ENCODE assay signal across 8 cellular contexts in genomic region chr6:3457710-3458605, GRCh38. TPM values are rescaled to one million over a fixed set of nuclear protein-coding genes. Genes with fewer than 3 reads are reported as not detected.
DNase-seq lines count a peak whose midpoint lies in the region; ATAC-seq and TF ChIP-seq lines count a peak whose summit lies in the region.

No MANE protein-coding gene starts in this region.

- H3K36me3 Mint-ChIP-seq in progenitor cell of endocrine pancreas (ENCODE audit: insufficient read depth): no peaks in the 10 kb centered on the region

- ATAC-seq in right cardiac atrium (peak; percentile 53 to 60), HG02981 (IDR thresholded peaks at IDR 0.05; ENCODE audit: unreplicated experiment) (no peak), HG02973 (IDR thresholded peaks at IDR 0.05; ENCODE audit: unreplicated experiment) (no peak)

- 14% methylated on average over 29 of the region's 29 CpGs for WGBS in right cardiac atrium

- H3K4me1 ChIP-seq in right cardiac atrium (ENCODE audit: control insufficient read depth, insufficient read depth, low read length): peaks cover 2% of the 10 kb centered on the region

- H3K9me3 ChIP-seq in right cardiac atrium (ENCODE audit: control insufficient read depth, low read length): no peaks in the 10 kb centered on the region

- no peak for TF ChIP-seq CTCF in progenitor cell of endocrine pancreas (IDR thresholded peaks at IDR 0.05; ENCODE audit: unreplicated experiment)

- H3K4me3 Mint-ChIP-seq in progenitor cell of endocrine pancreas (ENCODE audit: low read depth): peak overlapping the region; percentile 78

- H3K27ac ChIP-seq in right cardiac atrium (ENCODE audit: low read length): no peak overlapping the region

- no peaks in the 10 kb centered on the region for H3K27me3 Mint-ChIP-seq in progenitor cell of endocrine pancreas

- intact Hi-C loops in right cardiac atrium (cut with DNase I): loop anchor here in 2 of 4 donors (5.0 to 10.0 kb wide), 2 partner anchors 173 to 176 kb away; no protein-coding TSS in a partner anchor

- H3K9me3 Mint-ChIP-seq in progenitor cell of endocrine pancreas (ENCODE audit: low read depth): peaks cover 4% of the 10 kb centered on the region

- no peaks in the 10 kb centered on the region for H3K27me3 ChIP-seq in right cardiac atrium (ENCODE audit: control insufficient read depth, insufficient read depth)

- DNase-seq in GM03348 (ENCODE audit: low spot score): peak; percentile 16
- DNase-seq in NCI-H2227 (lab: John Stamatoyannopoulos, UW; ENCODE audit: unreplicated experiment): peak; percentile 74
- peak in 33 of 56 donors; percentile 7 to 64 (median 47) for DNase-seq in amygdala (lab: John Stamatoyannopoulos, UW)
- DNase-seq in right cardiac atrium: peak in 2 of 3 donors; percentile 22 to 64
- DNase-seq in progenitor cell of endocrine pancreas (ENCODE audit: low spot score, unreplicated experiment): no peak
- no peak for DNase-seq in effector CD8-positive, alpha-beta T cell (lab: John Stamatoyannopoulos, UW)

- peak overlapping the region; percentile 30 for H3K27ac Mint-ChIP-seq in progenitor cell of endocrine pancreas

- H3K4me3 ChIP-seq in right cardiac atrium (ENCODE audit: low read length): peak overlapping the region; percentile 95

- H3K4me1 Mint-ChIP-seq in progenitor cell of endocrine pancreas (ENCODE audit: low read depth): peaks cover 22% of the 10 kb centered on the region

RNA-seq across cellular contexts. Expression of gene SLC22A23, which starts 1.1 kb away (rescaled TPM):
- 1 to 10 TPM; 2.8 to 6.4 (median 3.3) TPM for total RNA-seq in right cardiac atrium
- polyA plus RNA-seq in right cardiac atrium: 2.3 TPM
- total RNA-seq in progenitor cell of endocrine pancreas: 17.1 and 19.4 TPM in 2 replicates

Comparison
In these comparisons a context has a peak if more than half of its experiments do, and no peak if none do; other contexts are left out.
1. DNase-seq: peak in GM03348 (single experiment), NCI-H2227 (single experiment), amygdala (33 of 56) and right cardiac atrium (2 of 3); none in progenitor cell of endocrine pancreas (single experiment) and effector CD8-positive, alpha-beta T cell (single experiment).
2. ATAC-seq: peak in right cardiac atrium (2 of 2); none in HG02981 (single experiment) and HG02973 (single experiment).